In the genomic region with DNA sequence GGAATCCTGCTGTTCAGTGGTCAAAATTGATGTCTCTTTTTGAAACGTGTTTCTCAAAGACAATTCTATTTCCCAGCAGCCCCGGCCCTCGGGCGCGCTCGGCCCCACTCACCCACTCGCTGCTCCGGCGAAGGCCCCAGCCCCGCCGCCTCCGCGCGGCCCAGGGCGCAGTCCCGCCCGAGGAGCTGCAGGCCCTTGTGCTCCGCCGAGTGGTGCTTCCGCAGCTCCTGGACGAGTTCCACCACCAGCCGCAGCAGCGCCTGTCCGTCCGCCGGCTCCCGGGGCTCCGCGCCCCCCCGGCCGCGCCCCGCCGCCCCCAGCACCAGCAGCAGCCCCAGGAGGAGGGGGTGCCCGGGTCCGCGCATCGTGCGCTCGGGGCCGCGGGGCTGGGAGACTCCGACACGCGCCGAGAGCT, we compare ENCODE assay signal across 8 cellular contexts. TPM values are rescaled to one million over a fixed set of nuclear protein-coding genes. Genes with fewer than 3 reads are reported as not detected.
DNase-seq lines count a peak whose midpoint lies in the region; ATAC-seq and TF ChIP-seq lines count a peak whose summit lies in the region.

No MANE protein-coding gene starts in this region.

- peaks cover 43% of the 10 kb centered on the region for H3K4me1 ChIP-seq in body of pancreas
- H3K4me1 ChIP-seq in upper lobe of left lung, result peaks cover 25 to 37% (median 28%) of the 10 kb centered on the region in 4 donors

- H3K4me1 Mint-ChIP-seq in activated naive CD4-positive, alpha-beta T cell treated with anti-CD3 and anti-CD28 coated beads for 36 hours (ENCODE audit: low read depth), result peaks cover 2% of the 10 kb centered on the region
- peaks cover 6% of the 10 kb centered on the region for H3K4me1 Mint-ChIP-seq in activated naive CD4-positive, alpha-beta T cell treated with anti-CD3 and anti-CD28 coated beads, Interleukin-2, amount 10 ng/mL, durations not matched to agents 7 days and 5 days

- H3K36me3 ChIP-seq in body of pancreas (replicated peaks in 1 of 2; ENCODE audit: insufficient read depth in 1 of 2, low read depth in 2 of 2), result no peaks in the 10 kb centered on the region
- H3K36me3 ChIP-seq in upper lobe of left lung, result peaks cover 0 to 4% (median under 1%) of the 10 kb centered on the region in 4 donors

- no peak overlapping the region for H3K27ac Mint-ChIP-seq in activated naive CD4-positive, alpha-beta T cell treated with anti-CD3 and anti-CD28 coated beads for 36 hours
- no peak overlapping the region for H3K27ac Mint-ChIP-seq in activated naive CD4-positive, alpha-beta T cell treated with anti-CD3 and anti-CD28 coated beads, Interleukin-2, amount 10 ng/mL, durations not matched to agents 7 days and 5 days

- H3K9me3 ChIP-seq in body of pancreas, result no peaks in the 10 kb centered on the region
- H3K9me3 ChIP-seq in upper lobe of left lung, result no peaks in the 10 kb centered on the region

- peaks cover 7% of the 10 kb centered on the region for H3K36me3 Mint-ChIP-seq in activated naive CD4-positive, alpha-beta T cell treated with anti-CD3 and anti-CD28 coated beads for 36 hours (ENCODE audit: low read depth)
- peaks cover under 1% of the 10 kb centered on the region for H3K36me3 Mint-ChIP-seq in activated naive CD4-positive, alpha-beta T cell treated with anti-CD3 and anti-CD28 coated beads, Interleukin-2, amount 10 ng/mL, durations not matched to agents 7 days and 5 days

- intact Hi-C loops in activated naive CD4-positive, alpha-beta T cell treated with anti-CD3 and anti-CD28 coated beads for 36 hours (cut with micrococcal nuclease), result loop anchor here (5.0 kb wide), 1 partner anchor 390 kb away; a partner anchor contains a TSS
- intact Hi-C loops in body of pancreas (cut with DNase I), result loop anchor here (5.0 kb wide), 1 partner anchor 115 kb away; no protein-coding TSS in a partner anchor
- intact Hi-C loops in left colon (cut with DNase I, micrococcal nuclease), result no loop called here

- no peak for TF ChIP-seq EP300 in upper lobe of left lung (IDR thresholded peaks at IDR 0.05)

- no peak for TF ChIP-seq POLR2A in body of pancreas (IDR thresholded peaks at IDR 0.05)
- no peak for TF ChIP-seq POLR2A in upper lobe of left lung (IDR thresholded peaks at IDR 0.05)

- H3K27me3 ChIP-seq in body of pancreas, result no peaks in the 10 kb centered on the region
- H3K27me3 ChIP-seq in upper lobe of left lung, result peaks cover 0 to 17% (median 9%) of the 10 kb centered on the region in 4 donors

- ATAC-seq in body of pancreas, result peak; percentile 14
- peak; percentile 52 for ATAC-seq in left colon
- peak in 1 of 2 donors; percentile 61 for ATAC-seq in upper lobe of left lung (ENCODE audit: low FRiP score in 2 of 2)
- ATAC-seq in GM21526 (IDR thresholded peaks at IDR 0.05; ENCODE audit: low FRiP score, unreplicated experiment), result no peak
- no peak for ATAC-seq in HG02571 (IDR thresholded peaks at IDR 0.05; ENCODE audit: unreplicated experiment)

- DNase-seq in activated naive CD4-positive, alpha-beta T cell treated with anti-CD3 and anti-CD28 coated beads for 36 hours, result peak; percentile 7
- no peak for DNase-seq in activated naive CD4-positive, alpha-beta T cell treated with anti-CD3 and anti-CD28 coated beads, Interleukin-2, amount 10 ng/mL, durations not matched to agents 7 days and 5 days
- DNase-seq in body of pancreas, result peak in 2 of 4 donors; percentile 36 to 53
- peak in 1 of 2 donors; percentile 28 for DNase-seq in left colon
- DNase-seq in upper lobe of left lung, result peak in 1 of 2 donors; percentile 88
- DNase-seq in inferior parietal cortex (ENCODE audit: extremely low spot score), result no peak

- H3K9me3 Mint-ChIP-seq in activated naive CD4-positive, alpha-beta T cell treated with anti-CD3 and anti-CD28 coated beads for 36 hours, result no peaks in the 10 kb centered on the region
- H3K9me3 Mint-ChIP-seq in activated naive CD4-positive, alpha-beta T cell treated with anti-CD3 and anti-CD28 coated beads, Interleukin-2, amount 10 ng/mL, durations not matched to agents 7 days and 5 days, result no peaks in the 10 kb centered on the region

- H3K4me3 Mint-ChIP-seq in activated naive CD4-positive, alpha-beta T cell treated with anti-CD3 and anti-CD28 coated beads for 36 hours, result no peak overlapping the region
- H3K4me3 Mint-ChIP-seq in activated naive CD4-positive, alpha-beta T cell treated with anti-CD3 and anti-CD28 coated beads, Interleukin-2, amount 10 ng/mL, durations not matched to agents 7 days and 5 days, result no peak overlapping the region

- no peak for TF ChIP-seq CTCF in body of pancreas (IDR thresholded peaks at IDR 0.05)
- TF ChIP-seq CTCF in upper lobe of left lung (IDR thresholded peaks at IDR 0.05), result no peak

- WGBS in body of pancreas, 2 donors, result 6 to 19% methylated on average over 19 to 46 of the region's 46 CpGs
- 1 to 2% methylated on average over 12 to 17 of the region's 46 CpGs for WGBS in upper lobe of left lung, 2 donors

- H3K27ac ChIP-seq in body of pancreas (peak overlapping the region; percentile 57 to 92 (median 90)), upper lobe of left lung (peak overlapping the region in 3 of 4 donors; percentile 59 to 76 (median 73))

- H3K4me3 ChIP-seq in body of pancreas (peak overlapping the region; percentile 16 to 33), upper lobe of left lung (peak overlapping the region; percentile 40 to 74 (median 62))

- CTCF ChIA-PET in activated naive CD4-positive, alpha-beta T cell treated with anti-CD3 and anti-CD28 coated beads for 36 hours (lab: Charles Lee), result no interaction called here
- CTCF ChIA-PET in activated naive CD4-positive, alpha-beta T cell treated with anti-CD3 and anti-CD28 coated beads, Interleukin-2, amount 10 ng/mL, durations not matched to agents 7 days and 5 days (lab: Charles Lee), result no interaction called here

- H3K27me3 Mint-ChIP-seq in activated naive CD4-positive, alpha-beta T cell treated with anti-CD3 and anti-CD28 coated beads for 36 hours (ENCODE audit: low read depth), result peaks cover 28% of the 10 kb centered on the region
- H3K27me3 Mint-ChIP-seq in activated naive CD4-positive, alpha-beta T cell treated with anti-CD3 and anti-CD28 coated beads, Interleukin-2, amount 10 ng/mL, durations not matched to agents 7 days and 5 days, result peaks cover 69% of the 10 kb centered on the region

RNA-seq across cellular contexts. Expression of a gene that starts 0.4 kb away (rescaled TPM):
- total RNA-seq in activated naive CD4-positive, alpha-beta T cell treated with anti-CD3 and anti-CD28 coated beads for 36 hours, result not detected
- total RNA-seq in body of pancreas, result 100 to 1,000 TPM in 1 of 2 donors, 10 to 100 TPM in 1; 56.6 to 104 TPM
- 1 to 10 TPM; 1.6 to 2.7 TPM for total RNA-seq in left colon
- 10 to 100 TPM in 5 of 6 donors, 1 to 10 TPM in 1; 8.3 to 30.7 (median 14.8) TPM for total RNA-seq in upper lobe of left lung

RNA-seq across cellular contexts. Expression of a gene that starts 22.7 kb away (rescaled TPM):
- 100 to 1,000 TPM; 144 to 147 TPM for total RNA-seq in activated naive CD4-positive, alpha-beta T cell treated with anti-CD3 and anti-CD28 coated beads for 36 hours
- total RNA-seq in body of pancreas (10 to 100 TPM; 62.0 to 74.2 TPM), left colon (10 to 100 TPM; 74.3 to 91.1 TPM), upper lobe of left lung (100 to 1,000 TPM in 2 of 6 donors, 10 to 100 TPM in 4; 34.7 to 113 (median 73.7) TPM)

RNA-seq across cellular contexts. Expression of a gene that starts 23.6 kb away (rescaled TPM):
- total RNA-seq in activated naive CD4-positive, alpha-beta T cell treated with anti-CD3 and anti-CD28 coated beads for 36 hours, result 10 to 100 TPM; 17.1 to 17.9 TPM
- total RNA-seq in body of pancreas, result 100 to 1,000 TPM; 159 to 162 TPM
- total RNA-seq in left colon, result 100 to 1,000 TPM in 1 of 2 donors, 10 to 100 TPM in 1; 79.7 to 122 TPM
- 100 to 1,000 TPM in 3 of 6 donors, 10 to 100 TPM in 3; 30.5 to 140 (median 89.2) TPM for total RNA-seq in upper lobe of left lung

Comparison
In these comparisons a context has a peak if more than half of its experiments do, and no peak if none do; other contexts are left out.
1. ATAC-seq: peak in body of pancreas (single experiment) and left colon (single experiment); none in GM21526 (single experiment) and HG02571 (single experiment).
2. intact Hi-C loops: an anchor here in activated naive CD4-positive, alpha-beta T cell treated with anti-CD3 and anti-CD28 coated beads for 36 hours (5.0 kb wide) and body of pancreas (5.0 kb wide); none called in left colon.